1 cellular context compared by ENCODE assay signal in the genomic region with DNA sequence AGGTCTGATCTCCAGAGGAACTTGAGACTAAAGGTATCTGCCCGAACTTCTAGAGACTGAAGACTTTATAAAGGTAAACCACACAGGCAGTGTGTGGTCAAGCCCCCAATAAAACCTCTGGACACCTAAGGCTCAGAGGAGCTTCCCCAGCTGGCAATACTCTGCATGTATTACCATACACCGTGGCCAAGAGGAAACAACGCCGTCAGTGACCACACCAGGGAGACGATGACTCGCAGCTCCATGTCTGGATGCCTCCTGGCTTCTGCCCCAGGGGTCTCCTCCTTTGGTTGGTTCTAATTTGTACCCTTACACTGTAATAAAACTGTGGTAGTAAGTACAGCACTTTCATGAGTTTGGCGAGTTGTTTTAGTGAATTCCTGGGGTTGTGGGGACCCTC.
TF ChIP-seq lines count a peak whose summit lies in the region.

No MANE protein-coding gene starts in this region.

TF ChIP-seq in K562, 482 proteins besides CTCF, POLR2A, EP300 and RAD21 (continued from another document):
- TF ChIP-seq, protein P1, sequence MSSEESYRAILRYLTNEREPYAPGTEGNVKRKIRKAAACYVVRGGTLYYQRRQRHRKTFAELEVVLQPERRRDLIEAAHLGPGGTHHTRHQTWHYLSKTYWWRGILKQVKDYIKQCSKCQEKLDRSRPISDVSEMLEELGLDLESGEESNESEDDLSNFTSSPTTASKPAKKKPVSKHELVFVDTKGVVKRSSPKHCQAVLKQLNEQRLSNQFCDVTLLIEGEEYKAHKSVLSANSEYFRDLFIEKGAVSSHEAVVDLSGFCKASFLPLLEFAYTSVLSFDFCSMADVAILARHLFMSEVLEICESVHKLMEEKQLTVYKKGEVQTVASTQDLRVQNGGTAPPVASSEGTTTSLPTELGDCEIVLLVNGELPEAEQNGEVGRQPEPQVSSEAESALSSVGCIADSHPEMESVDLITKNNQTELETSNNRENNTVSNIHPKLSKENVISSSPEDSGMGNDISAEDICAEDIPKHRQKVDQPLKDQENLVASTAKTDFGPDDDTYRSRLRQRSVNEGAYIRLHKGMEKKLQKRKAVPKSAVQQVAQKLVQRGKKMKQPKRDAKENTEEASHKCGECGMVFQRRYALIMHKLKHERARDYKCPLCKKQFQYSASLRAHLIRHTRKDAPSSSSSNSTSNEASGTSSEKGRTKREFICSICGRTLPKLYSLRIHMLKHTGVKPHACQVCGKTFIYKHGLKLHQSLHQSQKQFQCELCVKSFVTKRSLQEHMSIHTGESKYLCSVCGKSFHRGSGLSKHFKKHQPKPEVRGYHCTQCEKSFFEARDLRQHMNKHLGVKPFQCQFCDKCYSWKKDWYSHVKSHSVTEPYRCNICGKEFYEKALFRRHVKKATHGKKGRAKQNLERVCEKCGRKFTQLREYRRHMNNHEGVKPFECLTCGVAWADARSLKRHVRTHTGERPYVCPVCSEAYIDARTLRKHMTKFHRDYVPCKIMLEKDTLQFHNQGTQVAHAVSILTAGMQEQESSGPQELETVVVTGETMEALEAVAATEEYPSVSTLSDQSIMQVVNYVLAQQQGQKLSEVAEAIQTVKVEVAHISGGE (CRISPR knock-in tag; IDR thresholded peaks at IDR 0.05), result no peak
- TF ChIP-seq ZNF41 (CRISPR knock-in tag; conservative IDR thresholded peaks at IDR 0.05) (no peak), CGGBP1 (CRISPR knock-in tag; IDR thresholded peaks at IDR 0.05) (no peak), MXI1 (IDR thresholded peaks at IDR 0.05; ENCODE audit: low read depth, low read length) (no peak), HNRNPUL1 (IDR thresholded peaks at IDR 0.05; ENCODE audit: low read length) (no peak), ZZZ3 (IDR thresholded peaks at IDR 0.05) (no peak), TEAD2 (tag; IDR thresholded peaks at IDR 0.05) (no peak), SMARCA4 (IDR thresholded peaks at IDR 0.05) (no peak), ZNF778 (CRISPR knock-in tag; IDR thresholded peaks at IDR 0.05) (no peak), KAT7 (CRISPR knock-in tag; IDR thresholded peaks at IDR 0.05; ENCODE audit: borderline replicate concordance) (no peak), MAZ (CRISPR knock-in tag; conservative IDR thresholded peaks at IDR 0.05 in 1 of 2, IDR thresholded peaks at IDR 0.05 in 1 of 2) (no peak), TSHZ1 (CRISPR knock-in tag; IDR thresholded peaks at IDR 0.05) (no peak), BCOR (IDR thresholded peaks at IDR 0.05) (no peak)
- TF ChIP-seq, protein P2, sequence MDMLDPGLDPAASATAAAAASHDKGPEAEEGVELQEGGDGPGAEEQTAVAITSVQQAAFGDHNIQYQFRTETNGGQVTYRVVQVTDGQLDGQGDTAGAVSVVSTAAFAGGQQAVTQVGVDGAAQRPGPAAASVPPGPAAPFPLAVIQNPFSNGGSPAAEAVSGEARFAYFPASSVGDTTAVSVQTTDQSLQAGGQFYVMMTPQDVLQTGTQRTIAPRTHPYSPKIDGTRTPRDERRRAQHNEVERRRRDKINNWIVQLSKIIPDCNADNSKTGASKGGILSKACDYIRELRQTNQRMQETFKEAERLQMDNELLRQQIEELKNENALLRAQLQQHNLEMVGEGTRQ (CRISPR knock-in tag; IDR thresholded peaks at IDR 0.05), result no peak
